ENCODE assay signal across 8 cellular contexts in the genomic region with DNA sequence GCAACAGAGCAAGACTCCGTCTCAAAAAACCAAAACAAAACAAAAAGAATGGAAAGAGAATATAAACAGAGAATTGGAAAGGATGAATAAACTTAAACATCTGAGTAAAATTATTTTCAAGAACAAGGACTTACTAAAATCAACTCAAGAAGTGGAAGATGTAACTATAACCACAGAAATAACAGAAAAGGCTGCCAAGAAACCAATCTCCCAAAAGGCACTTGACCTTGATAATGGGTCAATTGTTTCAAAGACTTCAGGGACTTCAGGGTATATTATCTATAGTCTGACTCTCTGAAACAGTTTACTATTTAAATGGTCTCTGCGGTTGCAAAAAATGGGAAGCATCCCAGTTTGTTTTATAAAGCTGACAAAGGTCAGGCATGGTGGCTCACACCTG.
"Had no signal": no experiment of that assay in that cellular context is flagged by ENCODE, and none has a peak within 500 bp of the region (broad histone marks: within the 10 kb centered on the region; RNA-seq: fewer than 3 reads in every experiment).

No MANE protein-coding gene starts in this region.

- H3K9me3 Mint-ChIP-seq: IgD-negative memory B cell had no signal

- H3K27me3 Mint-ChIP-seq: IgD-negative memory B cell had no signal

- ATAC-seq: HCT116, HepG2 had no signal

- DNase-seq: GM23248, GOT3, H7, HFFc6, KBM-7 had no signal

- H3K27ac Mint-ChIP-seq: HFFc6 had no signal

- H3K4me3 Mint-ChIP-seq: HFFc6, IgD-negative memory B cell had no signal
